In the genomic region with DNA sequence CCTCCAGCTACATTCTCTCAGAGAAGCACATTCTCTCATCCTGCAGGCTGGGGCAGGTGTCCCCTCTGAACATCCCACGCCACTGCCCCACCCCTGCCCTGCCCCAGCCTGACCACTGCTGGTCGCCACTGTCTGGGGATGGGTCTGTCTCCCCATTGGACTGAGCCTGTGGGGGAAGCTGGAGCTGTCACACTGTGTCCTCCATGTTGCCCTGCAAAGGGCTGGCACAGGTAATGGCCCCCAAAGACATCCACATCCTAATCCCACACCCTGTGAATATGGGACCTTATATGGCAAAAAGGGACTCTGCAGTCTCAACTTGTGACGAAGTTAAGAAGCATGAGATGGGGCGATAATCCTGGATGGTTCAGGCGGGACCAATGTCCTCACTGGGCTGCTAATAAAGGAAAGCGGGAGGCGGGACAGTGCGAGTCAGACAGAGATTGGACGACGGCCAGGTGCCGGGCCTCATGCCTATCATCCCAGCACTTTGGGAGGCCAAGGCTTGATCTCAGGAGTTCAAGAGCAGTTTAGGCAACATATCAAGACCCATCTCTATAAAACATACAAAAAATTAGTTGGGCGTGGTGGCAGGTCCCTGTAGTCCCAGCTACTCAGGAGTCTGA, we compare ENCODE assay signal across 11 cellular contexts. TPM values are rescaled to one million over a fixed set of nuclear protein-coding genes. Genes with fewer than 3 reads are reported as not detected.
DNase-seq lines count a peak whose midpoint lies in the region; TF ChIP-seq lines count a peak whose summit lies in the region.
"Had no signal": no experiment of that assay in that cellular context is flagged by ENCODE, and none has a peak within 500 bp of the region (broad histone marks: within the 10 kb centered on the region; RNA-seq: fewer than 3 reads in every experiment).

No MANE protein-coding gene starts in this region.

- H3K27ac ChIP-seq in PC-9 (peak overlapping the region; percentile 44), SJCRH30 (no peak overlapping the region)
- H3K27ac ChIP-seq: KMS-11, parathyroid adenoma had no signal

- no TSS peak for BruUV-seq in PC-9 (replicated peaks; lab: Mats Ljungman, UMichigan)

- intact Hi-C loops in PC-9 (cut with micrococcal nuclease; ENCODE audit: unreplicated experiment) = loop anchor here (2.0 kb wide), 1 partner anchor 57 kb away; no protein-coding TSS in a partner anchor

- no peak overlapping the region for H3K4me2 ChIP-seq in PC-9
- H3K4me2 ChIP-seq: KMS-11 had no signal

- DNase-seq in AG10803 (ENCODE audit: low read depth) (peak; percentile 55), PC-9 (peak; percentile 51 to 61), erythroblast (lab: John Stamatoyannopoulos, UW) (peak; percentile 65 to 83), myocyte (ENCODE audit: low read depth) (peak; percentile 52), 8988T (no peak), NCI-H1105 treated with DMSO at 0.1 percent for 48 hours (lab: John Stamatoyannopoulos, UW) (no peak), SJCRH30 (no peak)
- DNase-seq in activated CD4-positive, CD25-positive, alpha-beta regulatory T cell (lab: John Stamatoyannopoulos, UW) = no peak
- DNase-seq: activated CD4-positive, alpha-beta T cell treated with anti-CD3 and anti-CD28 coated beads, Interleukin-2, amount 10 ng/mL, durations not matched to agents 24 days and 14 days had no signal

- H3F3A ChIP-seq in PC-9 (ENCODE audit: insufficient read depth, low read depth) = peaks cover 46% of the 10 kb centered on the region

- no peaks in the 10 kb centered on the region for H3K9me3 ChIP-seq in PC-9 (ENCODE audit: insufficient read depth, low read depth)
- no peaks in the 10 kb centered on the region for H3K9me3 ChIP-seq in SJCRH30 (replicated peaks)

- H3K4me3 ChIP-seq in AG10803 (ENCODE audit: low read length) (no peak overlapping the region), PC-9 (no peak overlapping the region), SJCRH30 (no peak overlapping the region)

- H4K20me1 ChIP-seq in PC-9 (ENCODE audit: insufficient read depth) = peaks cover 26% of the 10 kb centered on the region

- peaks cover 19% of the 10 kb centered on the region for H3K79me2 ChIP-seq in PC-9 (ENCODE audit: low read depth)
- H3K79me2 ChIP-seq: parathyroid adenoma had no signal

- CTCF ChIA-PET in PC-9 (lab: Charles Lee) = interaction anchor here (0.6 to 1.8 kb wide), 4 partner anchors 11 to 169 kb away, joined by 3 to 11 read pairs (median 6); no protein-coding TSS in a partner anchor

- H3K36me3 ChIP-seq in PC-9 (ENCODE audit: low read depth) (peaks cover 19% of the 10 kb centered on the region), SJCRH30 (peaks cover 8% of the 10 kb centered on the region)

- H2AFZ ChIP-seq in PC-9 = no peak overlapping the region
- H2AFZ ChIP-seq: parathyroid adenoma had no signal

- no peaks in the 10 kb centered on the region for H3K27me3 ChIP-seq in PC-9 (ENCODE audit: insufficient read depth, low read depth)
- no peaks in the 10 kb centered on the region for H3K27me3 ChIP-seq in SJCRH30

- no peaks in the 10 kb centered on the region for H3K9me2 ChIP-seq in PC-9 (ENCODE audit: insufficient read depth)

- no peak for TF ChIP-seq POLR2A in erythroblast (IDR thresholded peaks at IDR 0.05; ENCODE audit: low read length)

- H3K4me1 ChIP-seq in PC-9 (replicated peaks; ENCODE audit: insufficient read depth) (peaks cover 19% of the 10 kb centered on the region), SJCRH30 (no peaks in the 10 kb centered on the region)
- H3K4me1 ChIP-seq: parathyroid adenoma had no signal

- POLR2A ChIA-PET in PC-9 (lab: Charles Lee; ENCODE audit: unreplicated experiment) = no interaction called here

- TF ChIP-seq CTCF in AG10803 (conservative IDR thresholded peaks at IDR 0.05; ENCODE audit: low read length) (no peak), PC-9 (conservative IDR thresholded peaks at IDR 0.05) (no peak)

RNA-seq across cellular contexts. Expression of gene AP2S1, which starts 9.1 kb away (rescaled TPM):
- total RNA-seq in PC-9 (2021) (332 and 411 TPM in 2 replicates), myocyte (82.3 and 89.0 TPM in 2 replicates)
- 264 TPM for polyA plus RNA-seq in myocyte (2012)
- 133 and 139 TPM in 2 replicates for total RNA-seq in SJCRH30 (2014; rRNA removed; shearing (Covaris generic))

RNA-seq across cellular contexts. Expression of gene ARHGAP35, which starts 19.2 kb away (rescaled TPM):
- total RNA-seq in PC-9 (2021) (87.8 and 104 TPM in 2 replicates), myocyte (30.5 and 31.0 TPM in 2 replicates)
- polyA plus RNA-seq in myocyte (2012) = 36.6 TPM
- total RNA-seq in SJCRH30 (2014; rRNA removed; shearing (Covaris generic)) = 44.0 and 49.5 TPM in 2 replicates

RNA-seq across cellular contexts. Expression of gene SLC1A5, which starts 53.2 kb away (rescaled TPM):
- total RNA-seq in PC-9 (2021) (218 and 264 TPM in 2 replicates), myocyte (32.8 and 49.0 TPM in 2 replicates)
- 167 TPM for polyA plus RNA-seq in myocyte (2012)
- total RNA-seq in SJCRH30 (2014; rRNA removed; shearing (Covaris generic)) = 66.3 and 71.6 TPM in 2 replicates

Comparison
In these comparisons a context has a peak if more than half of its experiments do, and no peak if none do; other contexts are left out.
1. DNase-seq: peak in AG10803 (single experiment), PC-9 (2 of 2), erythroblast (2 of 2) and myocyte (single experiment); none in activated CD4-positive, CD25-positive, alpha-beta regulatory T cell (0 of 4), 8988T (single experiment), NCI-H1105 treated with DMSO at 0.1 percent for 48 hours (single experiment) and SJCRH30 (0 of 2).